ENCODE assay signal across 8 cellular contexts in genomic region chr12:6039894-6040601, GRCh38.
DNase-seq lines count a peak whose midpoint lies in the region; ATAC-seq and TF ChIP-seq lines count a peak whose summit lies in the region.

No MANE protein-coding gene starts in this region.

- H3K4me3 Mint-ChIP-seq in endothelial cell (ENCODE audit: unreplicated experiment), result no peak overlapping the region

- H3K27me3 ChIP-seq in stomach, result peaks cover 0 to 4% (median 0%) of the 10 kb centered on the region in 3 donors

- no peaks in the 10 kb centered on the region for H3K9me3 ChIP-seq in mucosa of descending colon
- no peaks in the 10 kb centered on the region for H3K9me3 ChIP-seq in stomach

- ATAC-seq in HG02642 (IDR thresholded peaks at IDR 0.05; ENCODE audit: poor library complexity, unreplicated experiment) (peak; percentile 50), mucosa of descending colon (peak; percentile 85)

- DNase-seq in DMS79 treated with DMSO at 0.1 percent for 48 hours (lab: John Stamatoyannopoulos, UW) (peak; percentile 63), NCI-H460 (ENCODE audit: extremely low read depth, low read depth) (peak; percentile 62), endothelial cell (ENCODE audit: low spot score) (peak; percentile 65), mucosa of descending colon (peak in 1 of 3 donors; percentile 67), stomach (peak; percentile 54), 8988T (no peak)
- peak; percentile 15 to 42 for DNase-seq in activated CD4-positive, alpha-beta T cell treated with anti-CD3 and anti-CD28 coated beads, Interleukin-2, amount 50 U/mL, for 24 hours (ENCODE audit: low read depth in 1 of 2, low spot score in 1 of 2)

- H3K27ac ChIP-seq in stomach, result no peak overlapping the region

- H3K4me1 Mint-ChIP-seq in endothelial cell (ENCODE audit: unreplicated experiment), result peaks cover 13% of the 10 kb centered on the region

- H3K36me3 ChIP-seq in mucosa of descending colon (ENCODE audit: low read depth) (no peaks in the 10 kb centered on the region), stomach (no peaks in the 10 kb centered on the region)

- peak; percentile 82 for TF ChIP-seq CTCF in endothelial cell (IDR thresholded peaks at IDR 0.05; ENCODE audit: unreplicated experiment)
- TF ChIP-seq CTCF in mucosa of descending colon (IDR thresholded peaks at IDR 0.05), result peak; percentile 68
- TF ChIP-seq CTCF in stomach (IDR thresholded peaks at IDR 0.05), result peak in 5 of 7 experiments; percentile 71 to 91 (median 83)

- H3K4me3 ChIP-seq in mucosa of descending colon (no peak overlapping the region), stomach (no peak overlapping the region)

- TF ChIP-seq EP300 in stomach (IDR thresholded peaks at IDR 0.05), result no peak

- H3K9me3 Mint-ChIP-seq in endothelial cell (ENCODE audit: unreplicated experiment), result no peaks in the 10 kb centered on the region

- H3K4me1 ChIP-seq in mucosa of descending colon (ENCODE audit: low read depth) (no peaks in the 10 kb centered on the region), stomach (no peaks in the 10 kb centered on the region)

- TF ChIP-seq POLR2A in stomach (IDR thresholded peaks at IDR 0.05), result no peak

- WGBS in stomach, 5 donors, result 23 to 29% (median 25%) methylated on average over 11 to 12 of the region's 12 CpGs

- H3K36me3 Mint-ChIP-seq in endothelial cell (ENCODE audit: low read depth, unreplicated experiment), result no peaks in the 10 kb centered on the region

- intact Hi-C loops in mucosa of descending colon (cut with DNase I, micrococcal nuclease), result loop anchor here (2.0 to 5.0 kb wide), 2 partner anchors 48 to 51 kb away; no protein-coding TSS in a partner anchor
- intact Hi-C loops in stomach (cut with DNase I; ENCODE audit: low total_unique reads), result loop anchor here (2.0 kb wide), 1 partner anchor 51 kb away; no protein-coding TSS in a partner anchor

- peaks cover 2% of the 10 kb centered on the region for H3K27me3 Mint-ChIP-seq in endothelial cell (ENCODE audit: unreplicated experiment)

- no peak overlapping the region for H3K27ac Mint-ChIP-seq in endothelial cell (ENCODE audit: unreplicated experiment)
